ENCODE assay signal across 1 cellular context in the genomic region with DNA sequence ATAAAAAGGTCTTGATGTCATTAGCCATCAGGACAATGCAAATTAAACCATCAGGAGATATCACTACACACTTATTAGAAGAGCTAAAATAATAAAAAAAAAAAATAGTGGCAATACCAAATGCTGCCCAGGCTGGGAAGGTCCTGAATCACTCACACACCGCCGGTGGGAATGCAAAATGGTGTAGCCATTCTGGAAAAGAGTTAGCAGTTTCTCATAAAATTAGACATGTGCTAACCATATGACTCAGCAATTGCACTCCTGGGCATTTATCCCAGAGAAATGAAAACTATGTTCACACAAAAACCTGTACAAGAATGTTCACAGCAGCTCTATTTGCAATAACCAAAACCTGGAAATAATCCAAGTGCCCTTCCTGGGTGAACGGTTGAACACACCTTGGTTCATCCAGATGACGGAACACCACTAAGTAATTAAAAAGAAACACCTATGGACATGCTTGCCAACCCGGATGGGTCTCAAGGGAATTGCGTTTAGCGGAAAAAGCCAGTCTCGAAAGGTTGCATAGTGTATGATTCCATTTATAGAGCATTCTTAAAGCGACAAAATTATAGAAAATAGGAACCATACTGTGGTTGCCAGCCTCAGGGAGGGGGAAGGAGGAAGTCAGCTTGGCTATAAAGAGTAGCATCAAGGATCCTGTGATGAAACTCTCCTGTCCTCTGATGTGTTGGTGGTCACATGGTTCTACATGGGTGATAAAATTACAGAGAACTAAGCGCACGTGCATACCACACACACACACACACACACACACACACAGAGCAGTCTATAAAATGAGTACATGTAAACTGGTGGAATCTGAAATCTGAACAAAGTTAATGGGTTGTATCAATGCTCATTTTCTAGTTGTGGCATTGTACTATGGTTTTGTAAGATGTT.
TF ChIP-seq lines count a peak whose summit lies in the region.

No MANE protein-coding gene starts in this region.

TF ChIP-seq in HEK293, 187 proteins besides CTCF, POLR2A, EP300 and RAD21 (continued from another document):
- no peak for TF ChIP-seq ZNF391 (tag by site-specific recombination; IDR thresholded peaks at IDR 0.05; ENCODE audit: borderline replicate concordance, low read depth)
- no peak for TF ChIP-seq ZNF610 (tag by site-specific recombination; IDR thresholded peaks at IDR 0.05; ENCODE audit: borderline replicate concordance)
- no peak for TF ChIP-seq ZFP3 (tag by site-specific recombination; IDR thresholded peaks at IDR 0.05; ENCODE audit: low read depth)
- TF ChIP-seq ZNF548 (tag by site-specific recombination; IDR thresholded peaks at IDR 0.05), result no peak
- no peak for TF ChIP-seq ZNF341 (tag by site-specific recombination; IDR thresholded peaks at IDR 0.05; ENCODE audit: low read depth)
- TF ChIP-seq, protein P1, sequence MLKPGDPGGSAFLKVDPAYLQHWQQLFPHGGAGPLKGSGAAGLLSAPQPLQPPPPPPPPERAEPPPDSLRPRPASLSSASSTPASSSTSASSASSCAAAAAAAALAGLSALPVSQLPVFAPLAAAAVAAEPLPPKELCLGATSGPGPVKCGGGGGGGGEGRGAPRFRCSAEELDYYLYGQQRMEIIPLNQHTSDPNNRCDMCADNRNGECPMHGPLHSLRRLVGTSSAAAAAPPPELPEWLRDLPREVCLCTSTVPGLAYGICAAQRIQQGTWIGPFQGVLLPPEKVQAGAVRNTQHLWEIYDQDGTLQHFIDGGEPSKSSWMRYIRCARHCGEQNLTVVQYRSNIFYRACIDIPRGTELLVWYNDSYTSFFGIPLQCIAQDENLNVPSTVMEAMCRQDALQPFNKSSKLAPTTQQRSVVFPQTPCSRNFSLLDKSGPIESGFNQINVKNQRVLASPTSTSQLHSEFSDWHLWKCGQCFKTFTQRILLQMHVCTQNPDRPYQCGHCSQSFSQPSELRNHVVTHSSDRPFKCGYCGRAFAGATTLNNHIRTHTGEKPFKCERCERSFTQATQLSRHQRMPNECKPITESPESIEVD (tag by site-specific recombination; IDR thresholded peaks at IDR 0.05), result peak; percentile 57
- no peak for TF ChIP-seq ZNF184 (tag by site-specific recombination; IDR thresholded peaks at IDR 0.05)
- no peak for TF ChIP-seq ZBTB21 (tag by site-specific recombination; IDR thresholded peaks at IDR 0.05)
- TF ChIP-seq GLIS2 (tag by site-specific recombination; IDR thresholded peaks at IDR 0.05), result no peak
- no peak for TF ChIP-seq ZNF146 (tag by site-specific recombination; IDR thresholded peaks at IDR 0.05)
- TF ChIP-seq ZNF670 (tag by site-specific recombination; IDR thresholded peaks at IDR 0.05; ENCODE audit: low read depth), result no peak
- TF ChIP-seq, protein P2, sequence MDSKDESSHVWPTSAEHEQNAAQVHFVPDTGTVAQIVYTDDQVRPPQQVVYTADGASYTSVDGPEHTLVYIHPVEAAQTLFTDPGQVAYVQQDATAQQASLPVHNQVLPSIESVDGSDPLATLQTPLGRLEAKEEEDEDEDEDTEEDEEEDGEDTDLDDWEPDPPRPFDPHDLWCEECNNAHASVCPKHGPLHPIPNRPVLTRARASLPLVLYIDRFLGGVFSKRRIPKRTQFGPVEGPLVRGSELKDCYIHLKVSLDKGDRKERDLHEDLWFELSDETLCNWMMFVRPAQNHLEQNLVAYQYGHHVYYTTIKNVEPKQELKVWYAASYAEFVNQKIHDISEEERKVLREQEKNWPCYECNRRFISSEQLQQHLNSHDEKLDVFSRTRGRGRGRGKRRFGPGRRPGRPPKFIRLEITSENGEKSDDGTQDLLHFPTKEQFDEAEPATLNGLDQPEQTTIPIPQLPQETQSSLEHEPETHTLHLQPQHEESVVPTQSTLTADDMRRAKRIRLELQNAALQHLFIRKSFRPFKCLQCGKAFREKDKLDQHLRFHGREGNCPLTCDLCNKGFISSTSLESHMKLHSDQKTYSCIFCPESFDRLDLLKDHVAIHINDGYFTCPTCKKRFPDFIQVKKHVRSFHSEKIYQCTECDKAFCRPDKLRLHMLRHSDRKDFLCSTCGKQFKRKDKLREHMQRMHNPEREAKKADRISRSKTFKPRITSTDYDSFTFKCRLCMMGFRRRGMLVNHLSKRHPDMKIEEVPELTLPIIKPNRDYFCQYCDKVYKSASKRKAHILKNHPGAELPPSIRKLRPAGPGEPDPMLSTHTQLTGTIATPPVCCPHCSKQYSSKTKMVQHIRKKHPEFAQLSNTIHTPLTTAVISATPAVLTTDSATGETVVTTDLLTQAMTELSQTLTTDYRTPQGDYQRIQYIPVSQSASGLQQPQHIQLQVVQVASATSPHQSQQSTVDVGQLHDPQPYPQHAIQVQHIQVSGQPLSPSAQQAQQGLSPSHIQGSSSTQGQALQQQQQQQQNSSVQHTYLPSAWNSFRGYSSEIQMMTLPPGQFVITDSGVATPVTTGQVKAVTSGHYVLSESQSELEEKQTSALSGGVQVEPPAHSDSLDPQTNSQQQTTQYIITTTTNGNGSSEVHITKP (tag by site-specific recombination; IDR thresholded peaks at IDR 0.05), result peak; percentile 34; the same call in 1 of the 2 replicates
- TF ChIP-seq ZNF311 (tag by site-specific recombination; IDR thresholded peaks at IDR 0.05; ENCODE audit: borderline replicate concordance), result no peak
- peak; percentile 60 for TF ChIP-seq ZNF335 (tag by site-specific recombination; conservative IDR thresholded peaks at IDR 0.05)
- no peak for TF ChIP-seq ZNF626 (tag by site-specific recombination; IDR thresholded peaks at IDR 0.05)
- TF ChIP-seq, protein P3, sequence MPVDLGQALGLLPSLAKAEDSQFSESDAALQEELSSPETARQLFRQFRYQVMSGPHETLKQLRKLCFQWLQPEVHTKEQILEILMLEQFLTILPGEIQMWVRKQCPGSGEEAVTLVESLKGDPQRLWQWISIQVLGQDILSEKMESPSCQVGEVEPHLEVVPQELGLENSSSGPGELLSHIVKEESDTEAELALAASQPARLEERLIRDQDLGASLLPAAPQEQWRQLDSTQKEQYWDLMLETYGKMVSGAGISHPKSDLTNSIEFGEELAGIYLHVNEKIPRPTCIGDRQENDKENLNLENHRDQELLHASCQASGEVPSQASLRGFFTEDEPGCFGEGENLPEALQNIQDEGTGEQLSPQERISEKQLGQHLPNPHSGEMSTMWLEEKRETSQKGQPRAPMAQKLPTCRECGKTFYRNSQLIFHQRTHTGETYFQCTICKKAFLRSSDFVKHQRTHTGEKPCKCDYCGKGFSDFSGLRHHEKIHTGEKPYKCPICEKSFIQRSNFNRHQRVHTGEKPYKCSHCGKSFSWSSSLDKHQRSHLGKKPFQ (tag by site-specific recombination; IDR thresholded peaks at IDR 0.05), result peak; percentile 63; the same call in 1 of the 2 replicates
- no peak for TF ChIP-seq SP7 (tag by site-specific recombination; IDR thresholded peaks at IDR 0.05)
- TF ChIP-seq GLI4 (tag by site-specific recombination; IDR thresholded peaks at IDR 0.05), result no peak
- TF ChIP-seq ZBTB8A (tag by site-specific recombination; IDR thresholded peaks at IDR 0.05), result peak; percentile 33; the same call in 1 of the 2 replicates
TF ChIP-seq in HEK293: peak in this region for 10.
